ENCODE assay signal across 1 cellular context in genomic region chr6:27002447-27002846, GRCh38.
TF ChIP-seq lines count a peak whose summit lies in the region.

No MANE protein-coding gene starts in this region.

TF ChIP-seq in HEK293, 187 proteins besides CTCF, POLR2A, EP300 and RAD21 (continued from another document):
- TF ChIP-seq ZNF354C (tag by site-specific recombination; IDR thresholded peaks at IDR 0.05; ENCODE audit: borderline replicate concordance, low read depth), result no peak
